In genomic region chr11:118921121-118921928, GRCh38 we compare ENCODE assay signal across 8 cellular contexts. TPM values are rescaled to one million over a fixed set of nuclear protein-coding genes. Genes with fewer than 3 reads are reported as not detected.
DNase-seq lines count a peak whose midpoint lies in the region; ATAC-seq and TF ChIP-seq lines count a peak whose summit lies in the region.

No MANE protein-coding gene starts in this region.

- H3K36me3 ChIP-seq in CD8-positive, alpha-beta T cell (ENCODE audit: insufficient read depth, low read length), result no peaks in the 10 kb centered on the region
- H3K36me3 ChIP-seq in PC-3 (ENCODE audit: low read depth, low read length) (no peaks in the 10 kb centered on the region), mesenchymal stem cell (ENCODE audit: control insufficient read depth in 1 of 2, insufficient read depth in 2 of 2, low read depth in 1 of 2, low read length in 2 of 2) (peaks cover 0 to 13% of the 10 kb centered on the region in 2 experiments), upper lobe of left lung (no peaks in the 10 kb centered on the region)

- peak overlapping the region; percentile 99 for H3K27ac Mint-ChIP-seq in CD8-positive, alpha-beta T cell

- H2AFZ ChIP-seq in PC-3 (ENCODE audit: low read length), result no peak overlapping the region
- H2AFZ ChIP-seq in mesenchymal stem cell (ENCODE audit: low read depth, low read length), result no peak overlapping the region

- peak overlapping the region; percentile 96 for H4K8ac ChIP-seq in mesenchymal stem cell (ENCODE audit: low read length)

- H4K20me1 ChIP-seq in PC-3 (ENCODE audit: low read length), result peaks cover 23% of the 10 kb centered on the region

- H3K4me2 ChIP-seq in PC-3 (ENCODE audit: low read length), result peak overlapping the region; percentile 97
- peak overlapping the region; percentile 85 for H3K4me2 ChIP-seq in mesenchymal stem cell (ENCODE audit: low read length, poor library complexity, severe bottlenecking)

- H3K36me3 Mint-ChIP-seq in CD8-positive, alpha-beta T cell, result peaks cover 62% of the 10 kb centered on the region

- WGBS in mesenchymal stem cell, result under 1% methylated on average over 12 of the region's 13 CpGs
- 6 to 14% methylated on average over 13 of the region's 13 CpGs for WGBS in upper lobe of left lung, 2 donors

- peak overlapping the region; percentile 90 for H2BK15ac ChIP-seq in mesenchymal stem cell (ENCODE audit: low read depth, poor library complexity, severe bottlenecking)

- H3K4me1 ChIP-seq in CD8-positive, alpha-beta T cell (ENCODE audit: insufficient read depth, low read length), result peaks cover 49% of the 10 kb centered on the region
- H3K4me1 ChIP-seq in PC-3 (ENCODE audit: insufficient read depth, low read length) (peaks cover 74% of the 10 kb centered on the region), mesenchymal stem cell (ENCODE audit: control insufficient read depth, insufficient read depth, low read depth, low read length) (peaks cover 69% of the 10 kb centered on the region), upper lobe of left lung (peaks cover 73 to 84% (median 82%) of the 10 kb centered on the region in 4 donors)

- H2BK5ac ChIP-seq in mesenchymal stem cell (ENCODE audit: low read depth, low read length, poor library complexity, severe bottlenecking), result peak overlapping the region; percentile 19

- intact Hi-C loops in CD8-positive, alpha-beta T cell (cut with DNase I, micrococcal nuclease), result loop anchor here in 1 of 2 experiments (1.0 kb wide), 1 partner anchor 9 kb away; no protein-coding TSS in a partner anchor
- intact Hi-C loops in PC-3 (cut with micrococcal nuclease), result no loop called here

- no peaks in the 10 kb centered on the region for H3K9me3 ChIP-seq in CD8-positive, alpha-beta T cell (ENCODE audit: low read length)
- no peaks in the 10 kb centered on the region for H3K9me3 ChIP-seq in PC-3 (ENCODE audit: low read length)
- no peaks in the 10 kb centered on the region for H3K9me3 ChIP-seq in mesenchymal stem cell (ENCODE audit: control insufficient read depth, low read length)
- no peaks in the 10 kb centered on the region for H3K9me3 ChIP-seq in upper lobe of left lung

- no peaks in the 10 kb centered on the region for H3K9me2 ChIP-seq in PC-3 (replicated peaks; ENCODE audit: low read length)

- H3K27ac ChIP-seq in CD8-positive, alpha-beta T cell (ENCODE audit: low read depth, low read length), result peak overlapping the region; percentile 88
- H3K27ac ChIP-seq in PC-3 (ENCODE audit: low read length), result peak overlapping the region; percentile 97
- H3K27ac ChIP-seq in mesenchymal stem cell (ENCODE audit: low read length, poor library complexity, severe bottlenecking), result peak overlapping the region; percentile 98
- peak overlapping the region; percentile 94 to 98 (median 97) for H3K27ac ChIP-seq in upper lobe of left lung

- POLR2A ChIA-PET in CD8-positive, alpha-beta T cell (lab: Charles Lee), result interaction anchor here (0.8 to 5.9 kb wide), 4 partner anchors 9 to 222 kb away, joined by 3 to 201 read pairs (median 47); partner anchors contain the start of gene DDX6
- POLR2A ChIA-PET in PC-3 (lab: Charles Lee; ENCODE audit: unreplicated experiment), result interaction anchor here (0.6 to 1.5 kb wide), 2 partner anchors 10 to 181 kb away, joined by 4 to 16 read pairs; no protein-coding TSS in a partner anchor

- peak overlapping the region; percentile 99 for H4K91ac ChIP-seq in mesenchymal stem cell (ENCODE audit: low read length)

- DNase-seq in CD8-positive, alpha-beta T cell, result peak in 1 of 7 experiments; percentile 30
- peak; percentile 77 for DNase-seq in PC-3
- DNase-seq in dermis blood vessel endothelial cell, result peak; percentile 31
- peak; percentile 98 for DNase-seq in mesenchymal stem cell
- DNase-seq in upper lobe of left lung, result peak in 1 of 2 donors; percentile 87
- no peak for DNase-seq in activated CD4-positive, CD25-positive, alpha-beta regulatory T cell (lab: John Stamatoyannopoulos, UW)
- no peak for DNase-seq in UCSD-AML1 (lab: John Stamatoyannopoulos, UW; ENCODE audit: unreplicated experiment)

- no TSS peak for BruUV-seq in PC-3 (replicated peaks; lab: Mats Ljungman, UMichigan)

- H3K9ac ChIP-seq in PC-3 (ENCODE audit: low read length), result peak overlapping the region; percentile 84
- H3K9ac ChIP-seq in mesenchymal stem cell (ENCODE audit: low read length), result peak overlapping the region; percentile 95

- TF ChIP-seq CTCF in CD8-positive, alpha-beta T cell (IDR thresholded peaks at IDR 0.05), result no peak
- TF ChIP-seq CTCF in PC-3 (conservative IDR thresholded peaks at IDR 0.05; ENCODE audit: low read depth, low read length), result no peak
- no peak for TF ChIP-seq CTCF in upper lobe of left lung (IDR thresholded peaks at IDR 0.05)

- TF ChIP-seq EP300 in upper lobe of left lung (IDR thresholded peaks at IDR 0.05), result peak in 1 of 4 donors; percentile 76

- no peak for TF ChIP-seq POLR2A in upper lobe of left lung (IDR thresholded peaks at IDR 0.05)

- H3K27me3 Mint-ChIP-seq in CD8-positive, alpha-beta T cell (ENCODE audit: low read depth), result no peaks in the 10 kb centered on the region

- H3K79me1 ChIP-seq in mesenchymal stem cell (replicated peaks; ENCODE audit: low read length, poor library complexity, severe bottlenecking), result no peaks in the 10 kb centered on the region

- H3K27me3 ChIP-seq in CD8-positive, alpha-beta T cell (ENCODE audit: insufficient read depth, low read length), result no peaks in the 10 kb centered on the region
- H3K27me3 ChIP-seq in PC-3 (ENCODE audit: low read length) (no peaks in the 10 kb centered on the region), mesenchymal stem cell (ENCODE audit: control insufficient read depth in 1 of 2, insufficient read depth in 1 of 2, low read length in 2 of 2) (no peaks in the 10 kb centered on the region), upper lobe of left lung (no peaks in the 10 kb centered on the region)

- H3K4ac ChIP-seq in mesenchymal stem cell (ENCODE audit: low read depth in 1 of 2, low read length in 2 of 2), result peak overlapping the region; percentile 83 to 86

- H3K79me2 ChIP-seq in PC-3 (ENCODE audit: low read length), result peaks cover 91% of the 10 kb centered on the region

- H2BK120ac ChIP-seq in mesenchymal stem cell (ENCODE audit: low read depth, low read length), result peak overlapping the region; percentile 97

- H2BK12ac ChIP-seq in mesenchymal stem cell (ENCODE audit: low read length in 2 of 2), result peak overlapping the region; percentile 90 to 98

- H2AK5ac ChIP-seq in mesenchymal stem cell (ENCODE audit: low read length, severe bottlenecking), result peak overlapping the region; percentile 55

- H3K4me3 Mint-ChIP-seq in CD8-positive, alpha-beta T cell, result peak overlapping the region; percentile 100

- no peaks in the 10 kb centered on the region for H3K9me3 Mint-ChIP-seq in CD8-positive, alpha-beta T cell

- H3K4me1 Mint-ChIP-seq in CD8-positive, alpha-beta T cell (ENCODE audit: low read depth), result peaks cover 56% of the 10 kb centered on the region

- H3K23ac ChIP-seq in mesenchymal stem cell (ENCODE audit: low read length in 2 of 2), result no peak overlapping the region

- peak overlapping the region; percentile 95 for H3K4me3 ChIP-seq in CD8-positive, alpha-beta T cell (ENCODE audit: low read depth, low read length)
- peak overlapping the region; percentile 94 for H3K4me3 ChIP-seq in PC-3 (ENCODE audit: low read length)
- peak overlapping the region in 1 of 2 experiments; percentile 97 for H3K4me3 ChIP-seq in mesenchymal stem cell (ENCODE audit: insufficient read depth in 1 of 2, low read depth in 1 of 2, low read length in 2 of 2)
- peak overlapping the region in 3 of 4 donors; percentile 86 to 93 (median 89) for H3K4me3 ChIP-seq in upper lobe of left lung

- peaks cover 22% of the 10 kb centered on the region for H3F3A ChIP-seq in PC-3 (ENCODE audit: low read length, unreplicated experiment)

- peak overlapping the region; percentile 39 to 50 for H3K14ac ChIP-seq in mesenchymal stem cell (ENCODE audit: low read length in 2 of 2)

- H3K18ac ChIP-seq in mesenchymal stem cell (ENCODE audit: low read depth in 1 of 2, low read length in 2 of 2), result peak overlapping the region; percentile 97 to 99

- ATAC-seq in CD8-positive, alpha-beta T cell, result no peak
- ATAC-seq in PC-3 (no peak), upper lobe of left lung (ENCODE audit: low FRiP score in 2 of 2) (peak; percentile 12 to 50), HG03097 (IDR thresholded peaks at IDR 0.05; ENCODE audit: low FRiP score, unreplicated experiment) (no peak)

- CTCF ChIA-PET in CD8-positive, alpha-beta T cell (lab: Charles Lee), result interaction anchor here (0.8 to 2.4 kb wide), 4 partner anchors 15 to 240 kb away, joined by 3 to 8 read pairs (median 3); partner anchors contain the start of gene DDX6
- CTCF ChIA-PET in PC-3 (lab: Charles Lee), result interaction anchor here (0.6 kb wide), 1 partner anchor 9 kb away, joined by 4 read pairs; no protein-coding TSS in a partner anchor

RNA-seq across cellular contexts. Expression of gene BCL9L, which starts 4.4 kb away (rescaled TPM):
- 100 to 1,000 TPM; 437 to 439 TPM for total RNA-seq in CD8-positive, alpha-beta T cell
- total RNA-seq in PC-3 (2014; rRNA removed), result 49.7 and 68.2 TPM in 2 replicates
- 7.1 and 18.8 TPM in 2 replicates for total RNA-seq in dermis blood vessel endothelial cell
- polyA plus RNA-seq in mesenchymal stem cell (2013, experiment 1 of 2), result 121 TPM
- 115 TPM for polyA plus RNA-seq in mesenchymal stem cell (2013, experiment 2 of 2)
- 10 to 100 TPM; 28.7 to 70.2 (median 66.4) TPM for total RNA-seq in upper lobe of left lung

RNA-seq across cellular contexts. Expression of gene UPK2, which starts 34.8 kb away (rescaled TPM):
- total RNA-seq in CD8-positive, alpha-beta T cell, result not detected
- total RNA-seq in PC-3 (2014; rRNA removed) (0.44 TPM in 1 of 2 replicates, not detected in the other), dermis blood vessel endothelial cell (not detected in 2 replicates), upper lobe of left lung (not detected)
- polyA plus RNA-seq in mesenchymal stem cell (2013, experiment 1 of 2), result 0.04 TPM
- polyA plus RNA-seq in mesenchymal stem cell (2013, experiment 2 of 2), result not detected

RNA-seq across cellular contexts. Expression of gene CXCR5, which starts 37.6 kb away (rescaled TPM):
- 1 to 10 TPM; 7.6 to 8.0 TPM for total RNA-seq in CD8-positive, alpha-beta T cell
- not detected in 2 replicates for total RNA-seq in PC-3 (2014; rRNA removed)
- not detected in 2 replicates for total RNA-seq in dermis blood vessel endothelial cell
- 0.01 TPM for polyA plus RNA-seq in mesenchymal stem cell (2013, experiment 1 of 2)
- polyA plus RNA-seq in mesenchymal stem cell (2013, experiment 2 of 2), result 0.01 TPM
- under 1 TPM in 4 of 6 donors, not detected in 2; under 0.01 to 0.17 (median 0.16) TPM for total RNA-seq in upper lobe of left lung

RNA-seq across cellular contexts. Expression of gene FOXR1, which starts 50.2 kb away (rescaled TPM):
- total RNA-seq in CD8-positive, alpha-beta T cell, result not detected
- total RNA-seq in PC-3 (2014; rRNA removed), result not detected in 2 replicates
- total RNA-seq in dermis blood vessel endothelial cell, result not detected in 2 replicates
- polyA plus RNA-seq in mesenchymal stem cell (2013, experiment 1 of 2), result not detected
- not detected for polyA plus RNA-seq in mesenchymal stem cell (2013, experiment 2 of 2)
- total RNA-seq in upper lobe of left lung, result not detected

Comparison
In these comparisons a context has a peak if more than half of its experiments do, and no peak if none do; other contexts are left out.
1. ATAC-seq: peak in upper lobe of left lung (2 of 2); none in CD8-positive, alpha-beta T cell (single experiment), PC-3 (single experiment) and HG03097 (single experiment).
2. DNase-seq: peak in PC-3 (single experiment), dermis blood vessel endothelial cell (single experiment) and mesenchymal stem cell (single experiment); none in activated CD4-positive, CD25-positive, alpha-beta regulatory T cell (0 of 4) and UCSD-AML1 (single experiment).
3. Peak in every context shown above with its lines, with median percentiles within 50 percentile points of each other: H3K27ac ChIP-seq.